ENCODE assay signal across 25 cellular contexts in the genomic region with DNA sequence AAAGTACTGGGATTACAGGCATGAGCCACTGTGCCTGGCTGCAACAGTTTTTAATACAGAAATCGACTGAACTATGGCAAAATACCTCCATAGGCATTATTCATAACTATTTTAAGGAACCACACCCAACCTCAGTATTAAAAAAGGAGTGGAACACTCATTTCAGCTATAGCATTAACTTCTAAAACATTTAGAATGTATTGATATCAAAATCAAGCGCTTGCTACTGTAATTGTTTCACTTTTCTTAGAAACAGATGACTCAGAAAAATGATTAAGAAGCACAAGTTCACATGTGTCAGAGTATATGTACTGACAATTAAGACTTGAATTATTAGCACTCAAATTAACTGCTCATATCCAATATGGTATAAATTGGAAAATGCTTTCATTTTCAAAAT. TPM values are rescaled to one million over a fixed set of nuclear protein-coding genes. Genes with fewer than 3 reads are reported as not detected.
"Had no signal": no experiment of that assay in that cellular context is flagged by ENCODE, and none has a peak within 500 bp of the region (broad histone marks: within the 10 kb centered on the region; RNA-seq: fewer than 3 reads in every experiment).

No MANE protein-coding gene starts in this region.

- H3K27ac Mint-ChIP-seq: activated CD4-positive, alpha-beta T cell treated with anti-CD3 and anti-CD28 coated beads, Interleukin-2, amount 10 ng/mL, durations not matched to agents 7 days and 5 days; activated naive CD4-positive, alpha-beta T cell treated with anti-CD3 and anti-CD28 coated beads, Interleukin-2, amount 10 ng/mL, durations not matched to agents 7 days and 5 days; type B pancreatic cell; WTC11 had no signal

- ATAC-seq: left lung, WTC11 had no signal

- H3K27me3 ChIP-seq: cardiac muscle cell, left lung, right atrium auricular region, stomach, testis had no signal

- H3K4me3 Mint-ChIP-seq: activated CD4-positive, alpha-beta T cell treated with anti-CD3 and anti-CD28 coated beads, Interleukin-2, amount 10 ng/mL, durations not matched to agents 7 days and 5 days; activated naive CD4-positive, alpha-beta T cell treated with anti-CD3 and anti-CD28 coated beads, Interleukin-2, amount 10 ng/mL, durations not matched to agents 7 days and 5 days; neural crest cell; type B pancreatic cell; WTC11 had no signal

- H3K27ac ChIP-seq: cardiac muscle cell, epithelial cell of prostate, left lung, prostate gland, right atrium auricular region, stomach, testis had no signal

- H3K27me3 Mint-ChIP-seq: activated CD4-positive, alpha-beta T cell treated with anti-CD3 and anti-CD28 coated beads, Interleukin-2, amount 10 ng/mL, durations not matched to agents 7 days and 5 days; activated naive CD4-positive, alpha-beta T cell treated with anti-CD3 and anti-CD28 coated beads, Interleukin-2, amount 10 ng/mL, durations not matched to agents 7 days and 5 days; type B pancreatic cell had no signal

- DNase-seq: activated CD4-positive, alpha-beta T cell treated with anti-CD3 and anti-CD28 coated beads, Interleukin-2, amount 10 ng/mL, durations not matched to agents 7 days and 5 days; activated CD8-positive, alpha-beta memory T cell treated with anti-CD3 and anti-CD28 coated beads for 24 hours; activated CD8-positive, alpha-beta memory T cell treated with anti-CD3 and anti-CD28 coated beads, Interleukin-2, amount 50 U/mL, for 48 hours; activated naive CD4-positive, alpha-beta T cell treated with anti-CD3 and anti-CD28 coated beads, Interleukin-2, amount 10 ng/mL, durations not matched to agents 7 days and 5 days; glutamatergic neuron; hippocampal formation; left lung; stimulated activated CD4-positive, alpha-beta T cell treated with anti-CD3 and anti-CD28 coated beads, Interleukin-12 subunit alpha, Interleukin-12 subunit beta, amount 100 ng/mL, for 4 hours; stimulated activated CD4-positive, alpha-beta T cell treated with anti-CD3 and anti-CD28 coated beads, Interleukin-1b, Interleukin-23, amount 100 ng/mL, for 48 hours; stimulated activated CD8-positive, alpha-beta memory T cell treated with anti-CD3 and anti-CD28 coated beads, Interleukin-4, amount 100 ng/mL, for 48 hours; stomach; SW 1271; testis had no signal

- H3K36me3 ChIP-seq: prostate gland, right atrium auricular region had no signal

- H3K4me3 ChIP-seq: cardiac muscle cell, left lung, prostate gland, right atrium auricular region, stomach, testis had no signal

- H3K9me3 Mint-ChIP-seq: activated CD4-positive, alpha-beta T cell treated with anti-CD3 and anti-CD28 coated beads, Interleukin-2, amount 10 ng/mL, durations not matched to agents 7 days and 5 days; activated naive CD4-positive, alpha-beta T cell treated with anti-CD3 and anti-CD28 coated beads, Interleukin-2, amount 10 ng/mL, durations not matched to agents 7 days and 5 days; neural crest cell; type B pancreatic cell had no signal

- H3K9me3 ChIP-seq: left lung, prostate gland, right atrium auricular region, stomach, testis had no signal

- H3K4me1 ChIP-seq: left lung, prostate gland, right atrium auricular region had no signal

- H3K4me1 Mint-ChIP-seq: activated naive CD4-positive, alpha-beta T cell treated with anti-CD3 and anti-CD28 coated beads, Interleukin-2, amount 10 ng/mL, durations not matched to agents 7 days and 5 days; neural crest cell; WTC11 had no signal

RNA-seq across cellular contexts. Expression of a gene that starts 39.8 kb away (rescaled TPM):
- total RNA-seq: cardiac muscle cell; dermis microvascular lymphatic vessel endothelial cell; kidney epithelial cell; left lung; lung microvascular endothelial cell; osteocyte; right atrium auricular region; T-helper 2 cell treated with Interferon-gamma antibody and Interleukin-4, amounts not matched to agents 100 ng/mL and 5 ng/mL, for 36 hours; WTC11 had no signal
- polyA plus RNA-seq: cardiac muscle cell had no signal
